9 cellular contexts compared by ENCODE assay signal in genomic region chr1:203797216-203797615, GRCh38. TPM values are rescaled to one million over a fixed set of nuclear protein-coding genes. Genes with fewer than 3 reads are reported as not detected.
DNase-seq lines count a peak whose midpoint lies in the region; ATAC-seq and TF ChIP-seq lines count a peak whose summit lies in the region.
"Had no signal": no experiment of that assay in that cellular context is flagged by ENCODE, and none has a peak within 500 bp of the region (broad histone marks: within the 10 kb centered on the region; RNA-seq: fewer than 3 reads in every experiment).

No MANE protein-coding gene starts in this region.

- H3K27ac Mint-ChIP-seq in CD4-positive, alpha-beta memory T cell, result peak overlapping the region; percentile 15 to 86 (median 34)

- H3K4me3 Mint-ChIP-seq in CD4-positive, alpha-beta memory T cell, result peak overlapping the region; percentile 67 to 99 (median 96)

- no peak for DNase-seq in CD4-positive, alpha-beta memory T cell
- DNase-seq in MM.1S, result no peak
- no peak for DNase-seq in NCI-H446 treated with DMSO at 0.1 percent for 48 hours (lab: John Stamatoyannopoulos, UW)
- DNase-seq in midbrain (lab: John Stamatoyannopoulos, UW), result no peak
- DNase-seq: nucleus accumbens had no signal

- peaks cover 66% of the 10 kb centered on the region for H3K4me1 ChIP-seq in CD4-positive, alpha-beta memory T cell (ENCODE audit: insufficient read depth, low read length)
- H3K4me1 ChIP-seq in MM.1S (ENCODE audit: low read length), result peaks cover 36% of the 10 kb centered on the region
- no peaks in the 10 kb centered on the region for H3K4me1 ChIP-seq in ectodermal cell (ENCODE audit: control insufficient read depth, insufficient read depth, low read length)
- peaks cover 13% of the 10 kb centered on the region for H3K4me1 ChIP-seq in neuron (ENCODE audit: insufficient read depth, low read length)

- peak overlapping the region; percentile 50 for H3K4me2 ChIP-seq in MM.1S (ENCODE audit: low read depth, low read length)

- H3K27me3 ChIP-seq in CD4-positive, alpha-beta memory T cell (ENCODE audit: insufficient read depth, low read length), result no peaks in the 10 kb centered on the region
- no peaks in the 10 kb centered on the region for H3K27me3 ChIP-seq in MM.1S (replicated peaks; ENCODE audit: insufficient read depth, low read length)
- H3K27me3 ChIP-seq in ectodermal cell (ENCODE audit: control insufficient read depth, insufficient read depth, low read length, poor library complexity, severe bottlenecking), result no peaks in the 10 kb centered on the region
- H3K27me3 ChIP-seq in neuron (ENCODE audit: insufficient read depth, low read length), result no peaks in the 10 kb centered on the region

- H2AFZ ChIP-seq in MM.1S (ENCODE audit: low read length) (no peak overlapping the region), neuron (ENCODE audit: low read depth, low read length) (no peak overlapping the region)

- H3K9me2 ChIP-seq in MM.1S (replicated peaks; ENCODE audit: insufficient read depth, low read length), result no peaks in the 10 kb centered on the region

- peaks cover 44 to 72% (median 56%) of the 10 kb centered on the region in 4 donors for H3K4me1 Mint-ChIP-seq in CD4-positive, alpha-beta memory T cell

- H3K79me2 ChIP-seq in MM.1S (ENCODE audit: low read length), result peaks cover 67% of the 10 kb centered on the region

- no peaks in the 10 kb centered on the region for H3F3A ChIP-seq in MM.1S (ENCODE audit: insufficient read depth, low read length)

- ATAC-seq in HG02970 (IDR thresholded peaks at IDR 0.05; ENCODE audit: low FRiP score, unreplicated experiment), result no peak
- no peak for ATAC-seq in GM21528 (IDR thresholded peaks at IDR 0.05; ENCODE audit: low FRiP score, unreplicated experiment)

- H3K36me3 ChIP-seq in CD4-positive, alpha-beta memory T cell (ENCODE audit: insufficient read depth, low read length), result peaks cover 13% of the 10 kb centered on the region
- H3K36me3 ChIP-seq in MM.1S (replicated peaks; ENCODE audit: insufficient read depth, low read length) (peaks cover 14% of the 10 kb centered on the region), ectodermal cell (ENCODE audit: control insufficient read depth, insufficient read depth, low read length) (peaks cover 20% of the 10 kb centered on the region), neuron (ENCODE audit: insufficient read depth, low read length) (peaks cover 36% of the 10 kb centered on the region)

- no peak overlapping the region for H3K9ac ChIP-seq in MM.1S (ENCODE audit: low read length)

- no peak for TF ChIP-seq CTCF in MM.1S (IDR thresholded peaks at IDR 0.05; ENCODE audit: low read length)

- CTCF ChIA-PET in CD4-positive, alpha-beta memory T cell (lab: Charles Lee; ENCODE audit: partially characterized antibody), result no interaction called here

- H3K27ac ChIP-seq in CD4-positive, alpha-beta memory T cell (ENCODE audit: low read depth, low read length), result no peak overlapping the region
- H3K27ac ChIP-seq in MM.1S (ENCODE audit: low read length), result no peak overlapping the region
- no peak overlapping the region for H3K27ac ChIP-seq in ectodermal cell (ENCODE audit: insufficient read depth, low read depth, low read length, poor library complexity, severe bottlenecking)

- H3K9me3 ChIP-seq in CD4-positive, alpha-beta memory T cell (ENCODE audit: control insufficient read depth in 1 of 2, low read length in 2 of 2), result no peaks in the 10 kb centered on the region
- H3K9me3 ChIP-seq in MM.1S (replicated peaks; ENCODE audit: insufficient read depth, low read length), result no peaks in the 10 kb centered on the region
- no peaks in the 10 kb centered on the region for H3K9me3 ChIP-seq in ectodermal cell (ENCODE audit: control insufficient read depth, low read length)
- H3K9me3 ChIP-seq in neuron (ENCODE audit: low read length), result peaks cover 17% of the 10 kb centered on the region

- POLR2A ChIA-PET in CD4-positive, alpha-beta memory T cell (lab: Charles Lee; ENCODE audit: partially characterized antibody), result interaction anchor here (1.8 kb wide), 1 partner anchor 32 kb away, joined by 12 read pairs; the partner anchor contains the start of gene LAX1

- H3K27me3 Mint-ChIP-seq in CD4-positive, alpha-beta memory T cell, result no peaks in the 10 kb centered on the region

- intact Hi-C loops in CD4-positive, alpha-beta memory T cell (cut with micrococcal nuclease), result loop anchor here (5.0 to 10.0 kb wide), 4 partner anchors 52 to 1450 kb away; partner anchors contain the start of genes ATP2B4, PPP1R12B and RBBP5

- peaks cover 18 to 42% of the 10 kb centered on the region in 2 donors for H3K36me3 Mint-ChIP-seq in CD4-positive, alpha-beta memory T cell

- peak overlapping the region in 1 of 2 donors; percentile 72 for H3K4me3 ChIP-seq in CD4-positive, alpha-beta memory T cell (ENCODE audit: low read length in 2 of 2)
- H3K4me3 ChIP-seq in MM.1S (ENCODE audit: low read length), result peak overlapping the region; percentile 66; the same call in 1 of the 2 replicates
- H3K4me3 ChIP-seq in ectodermal cell (ENCODE audit: insufficient read depth, low read depth, low read length), result peak overlapping the region; percentile 84
- H3K4me3 ChIP-seq in neuron (ENCODE audit: low read length), result peak overlapping the region; percentile 63

- peaks cover 0 to 2% (median 0%) of the 10 kb centered on the region in 8 donors for H3K9me3 Mint-ChIP-seq in CD4-positive, alpha-beta memory T cell

- 94 to 100% methylated on average over 2 of the region's 2 CpGs for WGBS in ectodermal cell, 2 experiments

- H4K20me1 ChIP-seq in MM.1S (ENCODE audit: insufficient read depth, low read length), result peaks cover 40% of the 10 kb centered on the region

RNA-seq across cellular contexts. Expression of gene ZBED6, which starts 1.8 kb away (rescaled TPM):
- total RNA-seq in CD4-positive, alpha-beta memory T cell, result 10 to 100 TPM; 26.5 to 29.3 TPM
- polyA plus RNA-seq in CD4-positive, alpha-beta memory T cell, result under 1 TPM; 0.29 to 0.40 TPM
- polyA plus RNA-seq in ectodermal cell (2013, experiment 1 of 4), result 14.6 TPM
- 10.0 TPM for polyA plus RNA-seq in ectodermal cell (2013, experiment 2 of 4)
- 5.5 TPM for polyA plus RNA-seq in ectodermal cell (2013, experiment 3 of 4)
- polyA plus RNA-seq in ectodermal cell (2013, experiment 4 of 4), result 8.0 TPM

RNA-seq across cellular contexts. Expression of gene ZC3H11A, which starts 1.8 kb away (rescaled TPM):
- 100 to 1,000 TPM; 132 to 141 TPM for total RNA-seq in CD4-positive, alpha-beta memory T cell
- polyA plus RNA-seq in CD4-positive, alpha-beta memory T cell, result 10 to 100 TPM; 50.9 to 55.0 TPM
- polyA plus RNA-seq in ectodermal cell (2013, experiment 1 of 4), result 94.0 TPM
- polyA plus RNA-seq in ectodermal cell (2013, experiment 2 of 4), result 103 TPM
- 71.4 TPM for polyA plus RNA-seq in ectodermal cell (2013, experiment 3 of 4)
- 77.8 TPM for polyA plus RNA-seq in ectodermal cell (2013, experiment 4 of 4)

RNA-seq across cellular contexts. Expression of gene LAX1, which starts 32.2 kb away (rescaled TPM):
- 10 to 100 TPM; 39.5 to 41.2 TPM for total RNA-seq in CD4-positive, alpha-beta memory T cell
- polyA plus RNA-seq in CD4-positive, alpha-beta memory T cell, result 10 to 100 TPM in 1 of 2 donors, 1 to 10 TPM in 1; 5.5 to 36.7 TPM
- not detected for polyA plus RNA-seq in ectodermal cell (2013, experiment 1 of 4)
- polyA plus RNA-seq in ectodermal cell (2013, experiment 2 of 4), result not detected
- polyA plus RNA-seq in ectodermal cell (2013, experiment 3 of 4), result not detected
- not detected for polyA plus RNA-seq in ectodermal cell (2013, experiment 4 of 4)
